1 cellular context compared by ENCODE assay signal in genomic region chr1:45490121-45490622, GRCh38.
TF ChIP-seq lines count a peak whose summit lies in the region.

No MANE protein-coding gene starts in this region.

TF ChIP-seq in HCT116, 20 proteins besides CTCF, POLR2A, EP300 and RAD21 (continued from another document):
- TF ChIP-seq, protein P1, sequence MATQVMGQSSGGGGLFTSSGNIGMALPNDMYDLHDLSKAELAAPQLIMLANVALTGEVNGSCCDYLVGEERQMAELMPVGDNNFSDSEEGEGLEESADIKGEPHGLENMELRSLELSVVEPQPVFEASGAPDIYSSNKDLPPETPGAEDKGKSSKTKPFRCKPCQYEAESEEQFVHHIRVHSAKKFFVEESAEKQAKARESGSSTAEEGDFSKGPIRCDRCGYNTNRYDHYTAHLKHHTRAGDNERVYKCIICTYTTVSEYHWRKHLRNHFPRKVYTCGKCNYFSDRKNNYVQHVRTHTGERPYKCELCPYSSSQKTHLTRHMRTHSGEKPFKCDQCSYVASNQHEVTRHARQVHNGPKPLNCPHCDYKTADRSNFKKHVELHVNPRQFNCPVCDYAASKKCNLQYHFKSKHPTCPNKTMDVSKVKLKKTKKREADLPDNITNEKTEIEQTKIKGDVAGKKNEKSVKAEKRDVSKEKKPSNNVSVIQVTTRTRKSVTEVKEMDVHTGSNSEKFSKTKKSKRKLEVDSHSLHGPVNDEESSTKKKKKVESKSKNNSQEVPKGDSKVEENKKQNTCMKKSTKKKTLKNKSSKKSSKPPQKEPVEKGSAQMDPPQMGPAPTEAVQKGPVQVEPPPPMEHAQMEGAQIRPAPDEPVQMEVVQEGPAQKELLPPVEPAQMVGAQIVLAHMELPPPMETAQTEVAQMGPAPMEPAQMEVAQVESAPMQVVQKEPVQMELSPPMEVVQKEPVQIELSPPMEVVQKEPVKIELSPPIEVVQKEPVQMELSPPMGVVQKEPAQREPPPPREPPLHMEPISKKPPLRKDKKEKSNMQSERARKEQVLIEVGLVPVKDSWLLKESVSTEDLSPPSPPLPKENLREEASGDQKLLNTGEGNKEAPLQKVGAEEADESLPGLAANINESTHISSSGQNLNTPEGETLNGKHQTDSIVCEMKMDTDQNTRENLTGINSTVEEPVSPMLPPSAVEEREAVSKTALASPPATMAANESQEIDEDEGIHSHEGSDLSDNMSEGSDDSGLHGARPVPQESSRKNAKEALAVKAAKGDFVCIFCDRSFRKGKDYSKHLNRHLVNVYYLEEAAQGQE (IDR thresholded peaks at IDR 0.05; ENCODE audit: low read depth) = no peak
- TF ChIP-seq EGR1 (IDR thresholded peaks at IDR 0.05; ENCODE audit: low read depth) (no peak), CEBPB (IDR thresholded peaks at IDR 0.05; ENCODE audit: low read depth) (no peak), FOSL1 (IDR thresholded peaks at IDR 0.05; ENCODE audit: low read depth) (no peak), POLR2AphosphoS5 (IDR thresholded peaks at IDR 0.05; ENCODE audit: low read depth, low read length) (no peak), EZH2phosphoT487 (IDR thresholded peaks at IDR 0.05; ENCODE audit: borderline replicate concordance) (no peak), YY1 (IDR thresholded peaks at IDR 0.05; ENCODE audit: extremely low read depth, insufficient replicate concordance, low read depth, low read length) (no peak), TCF7L2 (IDR thresholded peaks at IDR 0.05; ENCODE audit: borderline replicate concordance, extremely low read depth, insufficient read depth, insufficient read length) (no peak)
- TF ChIP-seq, protein P2, sequence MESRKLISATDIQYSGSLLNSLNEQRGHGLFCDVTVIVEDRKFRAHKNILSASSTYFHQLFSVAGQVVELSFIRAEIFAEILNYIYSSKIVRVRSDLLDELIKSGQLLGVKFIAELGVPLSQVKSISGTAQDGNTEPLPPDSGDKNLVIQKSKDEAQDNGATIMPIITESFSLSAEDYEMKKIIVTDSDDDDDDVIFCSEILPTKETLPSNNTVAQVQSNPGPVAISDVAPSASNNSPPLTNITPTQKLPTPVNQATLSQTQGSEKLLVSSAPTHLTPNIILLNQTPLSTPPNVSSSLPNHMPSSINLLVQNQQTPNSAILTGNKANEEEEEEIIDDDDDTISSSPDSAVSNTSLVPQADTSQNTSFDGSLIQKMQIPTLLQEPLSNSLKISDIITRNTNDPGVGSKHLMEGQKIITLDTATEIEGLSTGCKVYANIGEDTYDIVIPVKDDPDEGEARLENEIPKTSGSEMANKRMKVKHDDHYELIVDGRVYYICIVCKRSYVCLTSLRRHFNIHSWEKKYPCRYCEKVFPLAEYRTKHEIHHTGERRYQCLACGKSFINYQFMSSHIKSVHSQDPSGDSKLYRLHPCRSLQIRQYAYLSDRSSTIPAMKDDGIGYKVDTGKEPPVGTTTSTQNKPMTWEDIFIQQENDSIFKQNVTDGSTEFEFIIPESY (IDR thresholded peaks at IDR 0.05; ENCODE audit: extremely low read depth, insufficient replicate concordance, low read length) = no peak
